ENCODE assay signal across 8 cellular contexts in genomic region chr17:80029235-80029974, GRCh38. TPM values are rescaled to one million over a fixed set of nuclear protein-coding genes. Genes with fewer than 3 reads are reported as not detected.
DNase-seq lines count a peak whose midpoint lies in the region; ATAC-seq and TF ChIP-seq lines count a peak whose summit lies in the region.

No MANE protein-coding gene starts in this region.

- POLR2A ChIA-PET in activated CD4-positive, alpha-beta T cell treated with anti-CD3 and anti-CD28 coated beads, Interleukin-2, amount 10 ng/mL, durations not matched to agents 7 days and 5 days (lab: Charles Lee) = no interaction called here

- H3K4me1 ChIP-seq in prostate gland (replicated peaks) = peaks cover 42% of the 10 kb centered on the region

- no peak overlapping the region for H3K4me3 ChIP-seq in prostate gland

- no peaks in the 10 kb centered on the region for H3K36me3 Mint-ChIP-seq in activated CD4-positive, alpha-beta T cell treated with anti-CD3 and anti-CD28 coated beads, Interleukin-2, amount 10 ng/mL, durations not matched to agents 7 days and 5 days (ENCODE audit: low read depth)

- ATAC-seq in HG03108 (IDR thresholded peaks at IDR 0.05; ENCODE audit: unreplicated experiment) (no peak), HG02759 (IDR thresholded peaks at IDR 0.05; ENCODE audit: unreplicated experiment) (no peak), GM18519 (IDR thresholded peaks at IDR 0.05; ENCODE audit: low FRiP score, unreplicated experiment) (no peak)

- peak overlapping the region; percentile 79 to 88 for H3K27ac ChIP-seq in prostate gland

- H3K27me3 Mint-ChIP-seq in activated CD4-positive, alpha-beta T cell treated with anti-CD3 and anti-CD28 coated beads, Interleukin-2, amount 10 ng/mL, durations not matched to agents 7 days and 5 days = peaks cover 13% of the 10 kb centered on the region

- no peaks in the 10 kb centered on the region for H3K9me3 Mint-ChIP-seq in activated CD4-positive, alpha-beta T cell treated with anti-CD3 and anti-CD28 coated beads, Interleukin-2, amount 10 ng/mL, durations not matched to agents 7 days and 5 days

- TF ChIP-seq POLR2A in prostate gland (IDR thresholded peaks at IDR 0.05) = no peak

- no peak overlapping the region for H3K27ac Mint-ChIP-seq in activated CD4-positive, alpha-beta T cell treated with anti-CD3 and anti-CD28 coated beads, Interleukin-2, amount 10 ng/mL, durations not matched to agents 7 days and 5 days

- H3K27me3 ChIP-seq in prostate gland (replicated peaks; ENCODE audit: insufficient read depth) = no peaks in the 10 kb centered on the region

- intact Hi-C loops in prostate gland (cut with DNase I) = loop anchor here (5.0 kb wide), 1 partner anchor 33 kb away; no protein-coding TSS in a partner anchor

- WGBS in prostate gland = 48% methylated on average over 9 of the region's 9 CpGs

- no peaks in the 10 kb centered on the region for H3K9me3 ChIP-seq in prostate gland

- H3K4me1 Mint-ChIP-seq in activated CD4-positive, alpha-beta T cell treated with anti-CD3 and anti-CD28 coated beads, Interleukin-2, amount 10 ng/mL, durations not matched to agents 7 days and 5 days = peaks cover 4% of the 10 kb centered on the region

- no peak overlapping the region for H3K4me3 Mint-ChIP-seq in activated CD4-positive, alpha-beta T cell treated with anti-CD3 and anti-CD28 coated beads, Interleukin-2, amount 10 ng/mL, durations not matched to agents 7 days and 5 days

- no peaks in the 10 kb centered on the region for H3K36me3 ChIP-seq in prostate gland

- DNase-seq in EH (ENCODE audit: low read depth) (peak; percentile 84), NCI-H524 (lab: John Stamatoyannopoulos, UW) (peak; percentile 78 to 93), fibroblast of gingiva (ENCODE audit: low read depth) (peak; percentile 97), prostate gland (ENCODE audit: low spot score) (no peak)
- DNase-seq in activated CD4-positive, alpha-beta T cell treated with anti-CD3 and anti-CD28 coated beads, Interleukin-2, amount 10 ng/mL, durations not matched to agents 7 days and 5 days = no peak

- CTCF ChIA-PET in activated CD4-positive, alpha-beta T cell treated with anti-CD3 and anti-CD28 coated beads, Interleukin-2, amount 10 ng/mL, durations not matched to agents 7 days and 5 days (lab: Charles Lee) = interaction anchor here (1.2 kb wide), 1 partner anchor 21 kb away, joined by 3 read pairs; no protein-coding TSS in a partner anchor

- no peak for TF ChIP-seq CTCF in prostate gland (IDR thresholded peaks at IDR 0.05)

RNA-seq across cellular contexts. Expression of gene TBC1D16, which starts 6.3 kb away (rescaled TPM):
- 10 to 100 TPM; 29.1 to 41.9 TPM for total RNA-seq in prostate gland
- total RNA-seq in activated CD4-positive, alpha-beta T cell treated with anti-CD3 and anti-CD28 coated beads, Interleukin-2, amount 10 ng/mL, durations not matched to agents 7 days and 5 days = 1 to 10 TPM in 1 of 2 experiments, under 1 TPM in 1; 0.74 to 1.2 TPM

RNA-seq across cellular contexts. Expression of gene CCDC40, which starts 7.0 kb away (rescaled TPM):
- 10 to 100 TPM; 11.8 to 19.7 TPM for total RNA-seq in prostate gland
- not detected for total RNA-seq in activated CD4-positive, alpha-beta T cell treated with anti-CD3 and anti-CD28 coated beads, Interleukin-2, amount 10 ng/mL, durations not matched to agents 7 days and 5 days

Comparison
In these comparisons a context has a peak if more than half of its experiments do, and no peak if none do; other contexts are left out.
1. DNase-seq: peak in EH (single experiment), NCI-H524 (2 of 2) and fibroblast of gingiva (single experiment); none in prostate gland (single experiment) and activated CD4-positive, alpha-beta T cell treated with anti-CD3 and anti-CD28 coated beads, Interleukin-2, amount 10 ng/mL, durations not matched to agents 7 days and 5 days (single experiment).
2. RNA of gene TBC1D16, which starts 6.3 kb away (total RNA-seq): 29.1 to 41.9 TPM in prostate gland; 0.74 to 1.2 TPM in activated CD4-positive, alpha-beta T cell treated with anti-CD3 and anti-CD28 coated beads, Interleukin-2, amount 10 ng/mL, durations not matched to agents 7 days and 5 days; every median in the first group is over 10 times any median in the second.
3. RNA of gene CCDC40, which starts 7.0 kb away (total RNA-seq): 11.8 to 19.7 TPM in prostate gland; not detected in activated CD4-positive, alpha-beta T cell treated with anti-CD3 and anti-CD28 coated beads, Interleukin-2, amount 10 ng/mL, durations not matched to agents 7 days and 5 days; every median in the first group is over 10 times any median in the second.